ENCODE assay signal across 1 cellular context in genomic region chr11:19679952-19680823, GRCh38.
A peak's percentile ranks its signal among the peaks of the same experiment; 100 is the strongest.
TF ChIP-seq lines count a peak whose summit lies in the region.

No MANE protein-coding gene starts in this region.

TF ChIP-seq in HEK293, 187 proteins besides CTCF, POLR2A, EP300 and RAD21 (continued from another document):
- TF ChIP-seq, protein P1, sequence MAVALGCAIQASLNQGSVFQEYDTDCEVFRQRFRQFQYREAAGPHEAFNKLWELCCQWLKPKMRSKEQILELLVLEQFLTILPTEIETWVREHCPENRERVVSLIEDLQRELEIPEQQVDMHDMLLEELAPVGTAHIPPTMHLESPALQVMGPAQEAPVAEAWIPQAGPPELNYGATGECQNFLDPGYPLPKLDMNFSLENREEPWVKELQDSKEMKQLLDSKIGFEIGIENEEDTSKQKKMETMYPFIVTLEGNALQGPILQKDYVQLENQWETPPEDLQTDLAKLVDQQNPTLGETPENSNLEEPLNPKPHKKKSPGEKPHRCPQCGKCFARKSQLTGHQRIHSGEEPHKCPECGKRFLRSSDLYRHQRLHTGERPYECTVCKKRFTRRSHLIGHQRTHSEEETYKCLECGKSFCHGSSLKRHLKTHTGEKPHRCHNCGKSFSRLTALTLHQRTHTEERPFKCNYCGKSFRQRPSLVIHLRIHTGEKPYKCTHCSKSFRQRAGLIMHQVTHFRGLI (tag by site-specific recombination; IDR thresholded peaks at IDR 0.05), result no peak
- TF ChIP-seq ZSCAN18 (tag by site-specific recombination; IDR thresholded peaks at IDR 0.05) (no peak), ZNF530 (tag by site-specific recombination; IDR thresholded peaks at IDR 0.05; ENCODE audit: low read depth) (no peak), ZXDB (tag by site-specific recombination; IDR thresholded peaks at IDR 0.05) (no peak), ZNF280C (tag by site-specific recombination; IDR thresholded peaks at IDR 0.05) (no peak), ZNF837 (tag by site-specific recombination; IDR thresholded peaks at IDR 0.05) (no peak), PRDM6 (tag by site-specific recombination; IDR thresholded peaks at IDR 0.05) (no peak), ZNF626 (tag by site-specific recombination; IDR thresholded peaks at IDR 0.05) (no peak), SP2 (tag by site-specific recombination; IDR thresholded peaks at IDR 0.05) (no peak), ZNF140 (tag by site-specific recombination; IDR thresholded peaks at IDR 0.05) (no peak), GLI2 (tag by site-specific recombination; IDR thresholded peaks at IDR 0.05; ENCODE audit: borderline replicate concordance, low read depth) (no peak), PRDM10 (tag by site-specific recombination; IDR thresholded peaks at IDR 0.05) (peak; percentile 94), ZNF600 (tag by site-specific recombination; IDR thresholded peaks at IDR 0.05) (peak; percentile 30; the same call in 1 of the 2 replicates), ZNF548 (tag by site-specific recombination; IDR thresholded peaks at IDR 0.05) (no peak), ZNF23 (tag by site-specific recombination; IDR thresholded peaks at IDR 0.05; ENCODE audit: borderline replicate concordance) (no peak), KLF9 (tag by site-specific recombination; IDR thresholded peaks at IDR 0.05; ENCODE audit: low read depth) (no peak)
- TF ChIP-seq, protein P2, sequence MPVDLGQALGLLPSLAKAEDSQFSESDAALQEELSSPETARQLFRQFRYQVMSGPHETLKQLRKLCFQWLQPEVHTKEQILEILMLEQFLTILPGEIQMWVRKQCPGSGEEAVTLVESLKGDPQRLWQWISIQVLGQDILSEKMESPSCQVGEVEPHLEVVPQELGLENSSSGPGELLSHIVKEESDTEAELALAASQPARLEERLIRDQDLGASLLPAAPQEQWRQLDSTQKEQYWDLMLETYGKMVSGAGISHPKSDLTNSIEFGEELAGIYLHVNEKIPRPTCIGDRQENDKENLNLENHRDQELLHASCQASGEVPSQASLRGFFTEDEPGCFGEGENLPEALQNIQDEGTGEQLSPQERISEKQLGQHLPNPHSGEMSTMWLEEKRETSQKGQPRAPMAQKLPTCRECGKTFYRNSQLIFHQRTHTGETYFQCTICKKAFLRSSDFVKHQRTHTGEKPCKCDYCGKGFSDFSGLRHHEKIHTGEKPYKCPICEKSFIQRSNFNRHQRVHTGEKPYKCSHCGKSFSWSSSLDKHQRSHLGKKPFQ (tag by site-specific recombination; IDR thresholded peaks at IDR 0.05), result no peak
- TF ChIP-seq, protein P3, sequence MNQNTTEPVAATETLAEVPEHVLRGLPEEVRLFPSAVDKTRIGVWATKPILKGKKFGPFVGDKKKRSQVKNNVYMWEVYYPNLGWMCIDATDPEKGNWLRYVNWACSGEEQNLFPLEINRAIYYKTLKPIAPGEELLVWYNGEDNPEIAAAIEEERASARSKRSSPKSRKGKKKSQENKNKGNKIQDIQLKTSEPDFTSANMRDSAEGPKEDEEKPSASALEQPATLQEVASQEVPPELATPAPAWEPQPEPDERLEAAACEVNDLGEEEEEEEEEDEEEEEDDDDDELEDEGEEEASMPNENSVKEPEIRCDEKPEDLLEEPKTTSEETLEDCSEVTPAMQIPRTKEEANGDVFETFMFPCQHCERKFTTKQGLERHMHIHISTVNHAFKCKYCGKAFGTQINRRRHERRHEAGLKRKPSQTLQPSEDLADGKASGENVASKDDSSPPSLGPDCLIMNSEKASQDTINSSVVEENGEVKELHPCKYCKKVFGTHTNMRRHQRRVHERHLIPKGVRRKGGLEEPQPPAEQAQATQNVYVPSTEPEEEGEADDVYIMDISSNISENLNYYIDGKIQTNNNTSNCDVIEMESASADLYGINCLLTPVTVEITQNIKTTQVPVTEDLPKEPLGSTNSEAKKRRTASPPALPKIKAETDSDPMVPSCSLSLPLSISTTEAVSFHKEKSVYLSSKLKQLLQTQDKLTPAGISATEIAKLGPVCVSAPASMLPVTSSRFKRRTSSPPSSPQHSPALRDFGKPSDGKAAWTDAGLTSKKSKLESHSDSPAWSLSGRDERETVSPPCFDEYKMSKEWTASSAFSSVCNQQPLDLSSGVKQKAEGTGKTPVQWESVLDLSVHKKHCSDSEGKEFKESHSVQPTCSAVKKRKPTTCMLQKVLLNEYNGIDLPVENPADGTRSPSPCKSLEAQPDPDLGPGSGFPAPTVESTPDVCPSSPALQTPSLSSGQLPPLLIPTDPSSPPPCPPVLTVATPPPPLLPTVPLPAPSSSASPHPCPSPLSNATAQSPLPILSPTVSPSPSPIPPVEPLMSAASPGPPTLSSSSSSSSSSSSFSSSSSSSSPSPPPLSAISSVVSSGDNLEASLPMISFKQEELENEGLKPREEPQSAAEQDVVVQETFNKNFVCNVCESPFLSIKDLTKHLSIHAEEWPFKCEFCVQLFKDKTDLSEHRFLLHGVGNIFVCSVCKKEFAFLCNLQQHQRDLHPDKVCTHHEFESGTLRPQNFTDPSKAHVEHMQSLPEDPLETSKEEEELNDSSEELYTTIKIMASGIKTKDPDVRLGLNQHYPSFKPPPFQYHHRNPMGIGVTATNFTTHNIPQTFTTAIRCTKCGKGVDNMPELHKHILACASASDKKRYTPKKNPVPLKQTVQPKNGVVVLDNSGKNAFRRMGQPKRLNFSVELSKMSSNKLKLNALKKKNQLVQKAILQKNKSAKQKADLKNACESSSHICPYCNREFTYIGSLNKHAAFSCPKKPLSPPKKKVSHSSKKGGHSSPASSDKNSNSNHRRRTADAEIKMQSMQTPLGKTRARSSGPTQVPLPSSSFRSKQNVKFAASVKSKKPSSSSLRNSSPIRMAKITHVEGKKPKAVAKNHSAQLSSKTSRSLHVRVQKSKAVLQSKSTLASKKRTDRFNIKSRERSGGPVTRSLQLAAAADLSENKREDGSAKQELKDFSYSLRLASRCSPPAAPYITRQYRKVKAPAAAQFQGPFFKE (tag by site-specific recombination; IDR thresholded peaks at IDR 0.05; ENCODE audit: borderline replicate concordance), result no peak
